8 cellular contexts compared by ENCODE assay signal in the genomic region with DNA sequence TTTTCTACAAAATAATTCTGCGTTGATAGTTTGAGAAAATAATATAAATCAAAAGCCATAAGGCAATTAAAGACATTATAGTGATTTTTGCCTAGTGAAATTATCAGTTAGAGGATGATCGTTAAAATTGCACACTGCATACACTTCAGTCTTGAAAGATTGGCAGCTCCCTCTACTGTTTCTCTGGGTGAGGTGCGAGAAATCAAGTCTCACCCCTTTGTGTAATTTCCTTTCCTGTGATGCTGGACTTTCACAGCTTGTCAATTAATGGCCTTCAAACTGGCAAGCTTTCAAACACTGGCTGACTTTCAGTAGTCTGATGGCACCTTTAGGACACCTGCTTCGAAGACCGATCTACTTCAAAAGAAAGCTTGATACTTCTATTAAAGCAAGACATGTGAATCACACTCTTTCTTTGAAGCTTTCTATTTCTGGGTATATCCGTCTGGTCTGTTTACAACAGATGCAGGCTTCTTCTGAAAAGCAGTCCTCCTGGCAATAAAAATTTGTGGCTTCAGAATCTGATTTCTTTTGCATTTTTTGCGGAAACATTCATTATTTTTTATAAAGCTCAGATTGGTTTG.
DNase-seq lines count a peak whose midpoint lies in the region; ATAC-seq and TF ChIP-seq lines count a peak whose summit lies in the region.

No MANE protein-coding gene starts in this region.

- TF ChIP-seq POLR2A in uterus (IDR thresholded peaks at IDR 0.05): no peak

- no peak for TF ChIP-seq CTCF in uterus (IDR thresholded peaks at IDR 0.05)

- no peak for ATAC-seq in HG03469 (IDR thresholded peaks at IDR 0.05; ENCODE audit: unreplicated experiment)
- no peak for ATAC-seq in GM18870 (IDR thresholded peaks at IDR 0.05; ENCODE audit: unreplicated experiment)

- H3K4me1 ChIP-seq in uterus: no peaks in the 10 kb centered on the region

- no peaks in the 10 kb centered on the region for H3K9me3 ChIP-seq in uterus

- no peak overlapping the region for H3K27ac ChIP-seq in uterus

- H3K27me3 ChIP-seq in uterus: no peaks in the 10 kb centered on the region

- no peak overlapping the region for H3K4me3 ChIP-seq in uterus

- peak; percentile 72 for DNase-seq in DMS153 treated with DMSO at 0.1 percent for 48 hours (lab: John Stamatoyannopoulos, UW; ENCODE audit: unreplicated experiment)
- peak; percentile 20 for DNase-seq in SK-N-DZ (ENCODE audit: low spot score)
- peak; percentile 36 for DNase-seq in kidney glomerular epithelial cell (lab: John Stamatoyannopoulos, UW)
- DNase-seq in AG08395 (ENCODE audit: low spot score): no peak
- no peak for DNase-seq in uterus

- TF ChIP-seq RAD21 in Ishikawa (IDR thresholded peaks at IDR 0.05; ENCODE audit: low read depth): peak; percentile 62

- no peaks in the 10 kb centered on the region for H3K36me3 ChIP-seq in uterus

- intact Hi-C loops in uterus (cut with DNase I; ENCODE audit: low total_unique reads): no loop called here

- no peak for TF ChIP-seq EP300 in Ishikawa (IDR thresholded peaks at IDR 0.05; ENCODE audit: borderline replicate concordance)

TF ChIP-seq in Ishikawa, 13 proteins besides CTCF, POLR2A, EP300 and RAD21:
- no peak for TF ChIP-seq NFIC (IDR thresholded peaks at IDR 0.05)
- TF ChIP-seq ZBTB7A (IDR thresholded peaks at IDR 0.05; ENCODE audit: low read depth): no peak
- TF ChIP-seq, protein P1, sequence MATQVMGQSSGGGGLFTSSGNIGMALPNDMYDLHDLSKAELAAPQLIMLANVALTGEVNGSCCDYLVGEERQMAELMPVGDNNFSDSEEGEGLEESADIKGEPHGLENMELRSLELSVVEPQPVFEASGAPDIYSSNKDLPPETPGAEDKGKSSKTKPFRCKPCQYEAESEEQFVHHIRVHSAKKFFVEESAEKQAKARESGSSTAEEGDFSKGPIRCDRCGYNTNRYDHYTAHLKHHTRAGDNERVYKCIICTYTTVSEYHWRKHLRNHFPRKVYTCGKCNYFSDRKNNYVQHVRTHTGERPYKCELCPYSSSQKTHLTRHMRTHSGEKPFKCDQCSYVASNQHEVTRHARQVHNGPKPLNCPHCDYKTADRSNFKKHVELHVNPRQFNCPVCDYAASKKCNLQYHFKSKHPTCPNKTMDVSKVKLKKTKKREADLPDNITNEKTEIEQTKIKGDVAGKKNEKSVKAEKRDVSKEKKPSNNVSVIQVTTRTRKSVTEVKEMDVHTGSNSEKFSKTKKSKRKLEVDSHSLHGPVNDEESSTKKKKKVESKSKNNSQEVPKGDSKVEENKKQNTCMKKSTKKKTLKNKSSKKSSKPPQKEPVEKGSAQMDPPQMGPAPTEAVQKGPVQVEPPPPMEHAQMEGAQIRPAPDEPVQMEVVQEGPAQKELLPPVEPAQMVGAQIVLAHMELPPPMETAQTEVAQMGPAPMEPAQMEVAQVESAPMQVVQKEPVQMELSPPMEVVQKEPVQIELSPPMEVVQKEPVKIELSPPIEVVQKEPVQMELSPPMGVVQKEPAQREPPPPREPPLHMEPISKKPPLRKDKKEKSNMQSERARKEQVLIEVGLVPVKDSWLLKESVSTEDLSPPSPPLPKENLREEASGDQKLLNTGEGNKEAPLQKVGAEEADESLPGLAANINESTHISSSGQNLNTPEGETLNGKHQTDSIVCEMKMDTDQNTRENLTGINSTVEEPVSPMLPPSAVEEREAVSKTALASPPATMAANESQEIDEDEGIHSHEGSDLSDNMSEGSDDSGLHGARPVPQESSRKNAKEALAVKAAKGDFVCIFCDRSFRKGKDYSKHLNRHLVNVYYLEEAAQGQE (IDR thresholded peaks at IDR 0.05; ENCODE audit: low read depth): no peak
- no peak for TF ChIP-seq TEAD4 (IDR thresholded peaks at IDR 0.05)
- no peak for TF ChIP-seq TAF1 (IDR thresholded peaks at IDR 0.05; ENCODE audit: low read depth)
- TF ChIP-seq, protein P2, sequence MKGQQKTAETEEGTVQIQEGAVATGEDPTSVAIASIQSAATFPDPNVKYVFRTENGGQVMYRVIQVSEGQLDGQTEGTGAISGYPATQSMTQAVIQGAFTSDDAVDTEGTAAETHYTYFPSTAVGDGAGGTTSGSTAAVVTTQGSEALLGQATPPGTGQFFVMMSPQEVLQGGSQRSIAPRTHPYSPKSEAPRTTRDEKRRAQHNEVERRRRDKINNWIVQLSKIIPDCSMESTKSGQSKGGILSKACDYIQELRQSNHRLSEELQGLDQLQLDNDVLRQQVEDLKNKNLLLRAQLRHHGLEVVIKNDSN (IDR thresholded peaks at IDR 0.05): no peak
- no peak for TF ChIP-seq CEBPB (IDR thresholded peaks at IDR 0.05)
- TF ChIP-seq EGR1 (IDR thresholded peaks at IDR 0.05): no peak
- TF ChIP-seq, protein P3, sequence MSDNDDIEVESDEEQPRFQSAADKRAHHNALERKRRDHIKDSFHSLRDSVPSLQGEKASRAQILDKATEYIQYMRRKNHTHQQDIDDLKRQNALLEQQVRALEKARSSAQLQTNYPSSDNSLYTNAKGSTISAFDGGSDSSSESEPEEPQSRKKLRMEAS (IDR thresholded peaks at IDR 0.05): no peak
- TF ChIP-seq CREB1 (IDR thresholded peaks at IDR 0.05; ENCODE audit: low read depth): no peak
- no peak for TF ChIP-seq FOXM1 (IDR thresholded peaks at IDR 0.05; ENCODE audit: borderline replicate concordance, low read depth)
- no peak for TF ChIP-seq TCF12 (IDR thresholded peaks at IDR 0.05; ENCODE audit: low read depth)

Comparison
In these comparisons a context has a peak if more than half of its experiments do, and no peak if none do; other contexts are left out.
1. DNase-seq: peak in DMS153 treated with DMSO at 0.1 percent for 48 hours (single experiment), SK-N-DZ (single experiment) and kidney glomerular epithelial cell (single experiment); none in AG08395 (single experiment) and uterus (0 of 2).